1 cellular context compared by ENCODE assay signal in the genomic region with DNA sequence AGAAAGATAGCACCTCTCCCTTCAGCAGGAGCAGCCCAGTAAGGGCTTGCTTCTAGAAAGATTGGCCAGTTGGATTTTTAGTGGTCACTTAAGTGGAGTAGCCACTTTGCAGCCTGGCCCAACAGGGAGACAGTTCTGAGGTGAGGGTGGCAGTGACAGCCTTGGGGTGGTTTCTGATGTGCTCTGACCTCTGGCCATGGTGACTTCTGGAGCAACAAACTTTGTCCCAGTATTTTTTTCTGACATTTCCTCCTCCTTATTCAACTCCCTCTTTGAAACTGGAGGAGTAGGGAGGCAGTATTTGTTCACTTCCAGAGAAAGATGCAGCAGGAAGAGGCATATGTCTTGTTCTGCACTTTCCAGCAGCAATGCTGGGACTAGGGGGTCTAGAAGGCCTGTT.
TF ChIP-seq lines count a peak whose summit lies in the region.

No MANE protein-coding gene starts in this region.

TF ChIP-seq in A549, 52 proteins besides CTCF, POLR2A, EP300 and RAD21 (continued from another document):
- TF ChIP-seq, protein P1, sequence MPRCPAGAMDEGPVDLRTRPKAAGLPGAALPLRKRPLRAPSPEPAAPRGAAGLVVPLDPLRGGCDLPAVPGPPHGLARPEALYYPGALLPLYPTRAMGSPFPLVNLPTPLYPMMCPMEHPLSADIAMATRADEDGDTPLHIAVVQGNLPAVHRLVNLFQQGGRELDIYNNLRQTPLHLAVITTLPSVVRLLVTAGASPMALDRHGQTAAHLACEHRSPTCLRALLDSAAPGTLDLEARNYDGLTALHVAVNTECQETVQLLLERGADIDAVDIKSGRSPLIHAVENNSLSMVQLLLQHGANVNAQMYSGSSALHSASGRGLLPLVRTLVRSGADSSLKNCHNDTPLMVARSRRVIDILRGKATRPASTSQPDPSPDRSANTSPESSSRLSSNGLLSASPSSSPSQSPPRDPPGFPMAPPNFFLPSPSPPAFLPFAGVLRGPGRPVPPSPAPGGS (IDR thresholded peaks at IDR 0.05) = no peak
- no peak for TF ChIP-seq ZFP36 (IDR thresholded peaks at IDR 0.05; ENCODE audit: borderline replicate concordance, partially characterized antibody)
- TF ChIP-seq, protein P2, sequence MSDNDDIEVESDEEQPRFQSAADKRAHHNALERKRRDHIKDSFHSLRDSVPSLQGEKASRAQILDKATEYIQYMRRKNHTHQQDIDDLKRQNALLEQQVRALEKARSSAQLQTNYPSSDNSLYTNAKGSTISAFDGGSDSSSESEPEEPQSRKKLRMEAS (IDR thresholded peaks at IDR 0.05) = no peak
- TF ChIP-seq, protein P3, sequence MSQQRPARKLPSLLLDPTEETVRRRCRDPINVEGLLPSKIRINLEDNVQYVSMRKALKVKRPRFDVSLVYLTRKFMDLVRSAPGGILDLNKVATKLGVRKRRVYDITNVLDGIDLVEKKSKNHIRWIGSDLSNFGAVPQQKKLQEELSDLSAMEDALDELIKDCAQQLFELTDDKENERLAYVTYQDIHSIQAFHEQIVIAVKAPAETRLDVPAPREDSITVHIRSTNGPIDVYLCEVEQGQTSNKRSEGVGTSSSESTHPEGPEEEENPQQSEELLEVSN (IDR thresholded peaks at IDR 0.05; ENCODE audit: borderline replicate concordance, low read depth) = no peak
- no peak for TF ChIP-seq FOSB (CRISPR knock-in tag; IDR thresholded peaks at IDR 0.05)
- TF ChIP-seq, protein P4, sequence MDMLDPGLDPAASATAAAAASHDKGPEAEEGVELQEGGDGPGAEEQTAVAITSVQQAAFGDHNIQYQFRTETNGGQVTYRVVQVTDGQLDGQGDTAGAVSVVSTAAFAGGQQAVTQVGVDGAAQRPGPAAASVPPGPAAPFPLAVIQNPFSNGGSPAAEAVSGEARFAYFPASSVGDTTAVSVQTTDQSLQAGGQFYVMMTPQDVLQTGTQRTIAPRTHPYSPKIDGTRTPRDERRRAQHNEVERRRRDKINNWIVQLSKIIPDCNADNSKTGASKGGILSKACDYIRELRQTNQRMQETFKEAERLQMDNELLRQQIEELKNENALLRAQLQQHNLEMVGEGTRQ (IDR thresholded peaks at IDR 0.05) = no peak
- TF ChIP-seq, protein P5, sequence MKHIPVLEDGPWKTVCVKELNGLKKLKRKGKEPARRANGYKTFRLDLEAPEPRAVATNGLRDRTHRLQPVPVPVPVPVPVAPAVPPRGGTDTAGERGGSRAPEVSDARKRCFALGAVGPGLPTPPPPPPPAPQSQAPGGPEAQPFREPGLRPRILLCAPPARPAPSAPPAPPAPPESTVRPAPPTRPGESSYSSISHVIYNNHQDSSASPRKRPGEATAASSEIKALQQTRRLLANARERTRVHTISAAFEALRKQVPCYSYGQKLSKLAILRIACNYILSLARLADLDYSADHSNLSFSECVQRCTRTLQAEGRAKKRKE (CRISPR knock-in tag; IDR thresholded peaks at IDR 0.05; ENCODE audit: low read depth) = no peak
- no peak for TF ChIP-seq KDM5A (IDR thresholded peaks at IDR 0.05)
- TF ChIP-seq CBX8 (IDR thresholded peaks at IDR 0.05) = no peak
- TF ChIP-seq, protein P6, sequence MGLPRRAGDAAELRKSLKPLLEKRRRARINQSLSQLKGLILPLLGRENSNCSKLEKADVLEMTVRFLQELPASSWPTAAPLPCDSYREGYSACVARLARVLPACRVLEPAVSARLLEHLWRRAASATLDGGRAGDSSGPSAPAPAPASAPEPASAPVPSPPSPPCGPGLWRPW (IDR thresholded peaks at IDR 0.05) = no peak
